17 cellular contexts compared by ENCODE assay signal in the genomic region with DNA sequence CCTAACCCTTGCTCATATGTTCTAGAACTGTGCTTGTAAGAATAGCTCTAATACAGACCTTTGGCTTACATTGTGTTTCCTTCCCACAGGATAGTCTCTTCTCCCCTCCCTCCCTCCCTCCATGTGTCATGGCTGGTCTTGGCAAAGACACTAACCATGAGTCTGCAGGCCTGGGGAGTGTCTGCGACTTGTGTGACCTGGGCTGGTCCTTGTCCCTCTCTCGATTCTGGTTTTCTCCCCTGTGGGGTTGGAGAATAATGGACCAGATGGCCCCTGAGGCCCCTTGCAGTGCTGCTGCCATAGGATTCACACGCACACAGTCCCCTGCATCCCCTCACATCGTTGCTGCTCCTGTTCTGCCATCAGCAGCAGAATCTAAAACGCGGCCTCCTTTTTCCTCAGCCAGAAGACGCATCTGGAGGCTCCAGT. TPM values are rescaled to one million over a fixed set of nuclear protein-coding genes. Genes with fewer than 3 reads are reported as not detected.
DNase-seq lines count a peak whose midpoint lies in the region; ATAC-seq and TF ChIP-seq lines count a peak whose summit lies in the region.
"Had no signal": no experiment of that assay in that cellular context is flagged by ENCODE, and none has a peak within 500 bp of the region (broad histone marks: within the 10 kb centered on the region; RNA-seq: fewer than 3 reads in every experiment).

No MANE protein-coding gene starts in this region.

- H3K79me1 ChIP-seq in H9 (ENCODE audit: insufficient read depth, low read depth, low read length, poor library complexity, severe bottlenecking): no peaks in the 10 kb centered on the region

- no peak overlapping the region for H3K23ac ChIP-seq in H9 (ENCODE audit: insufficient read length, low read depth, low read length)

- peaks cover 11 to 26% (median 21%) of the 10 kb centered on the region in 3 experiments; a peak in 6 of 7 replicates for H3K36me3 Mint-ChIP-seq in H9 (ENCODE audit: insufficient read depth in 1 of 3, low read depth in 3 of 3)

- no peak overlapping the region for H3K4me3 Mint-ChIP-seq in H9
- H3K4me3 Mint-ChIP-seq: immature natural killer cell had no signal

- H3K9me3 ChIP-seq in H9 (ENCODE audit: control insufficient read depth, low read depth, low read length): no peaks in the 10 kb centered on the region
- H3K9me3 ChIP-seq: esophagus squamous epithelium had no signal

- no peak overlapping the region for H3K18ac ChIP-seq in H9 (ENCODE audit: insufficient read length, low read depth, low read length)

- H4K20me1 ChIP-seq in H9 (ENCODE audit: control insufficient read depth, insufficient read depth, insufficient read length): no peaks in the 10 kb centered on the region

- peak; percentile 35 for DNase-seq in AG10803 (ENCODE audit: low read depth)
- DNase-seq in H9: no peak
- DNase-seq in myocyte (ENCODE audit: low read depth): peak; percentile 53
- DNase-seq in GM10248 (ENCODE audit: extremely low spot score): no peak
- DNase-seq: activated naive CD4-positive, alpha-beta T cell treated with anti-CD3 and anti-CD28 coated beads, Interleukin-2, amount 50 U/mL, for 16 hours; esophagus squamous epithelium; immature natural killer cell; Karpas-422; NCI-H1436; NCI-H345; nucleus accumbens had no signal

- no peak overlapping the region for H2BK12ac ChIP-seq in H9 (ENCODE audit: insufficient read length, low read depth, low read length)

- H3K79me2 ChIP-seq in H9 (ENCODE audit: insufficient read depth, low read length): no peaks in the 10 kb centered on the region

- H2AFZ ChIP-seq in H9 (ENCODE audit: low read length): no peak overlapping the region

- H3K14ac ChIP-seq in H9 (ENCODE audit: insufficient read depth, low read length): no peak overlapping the region

- no peak overlapping the region for H3K27ac ChIP-seq in H9 (ENCODE audit: insufficient read length, low read depth, low read length)
- H3K27ac ChIP-seq: C4-2B had no signal

- no peak overlapping the region for H3K4me2 ChIP-seq in H9 (ENCODE audit: insufficient read depth, insufficient read length, low read length)

- H3K27ac Mint-ChIP-seq in H9: peak overlapping the region in 2 of 3 experiments; percentile 36 to 73; a peak in 2 of 7 replicates

- H3K4me3 ChIP-seq in AG10803 (ENCODE audit: low read length): no peak overlapping the region
- H3K4me3 ChIP-seq: esophagus squamous epithelium, skin epidermis had no signal

- H3K27me3 Mint-ChIP-seq in H9 (ENCODE audit: low read depth): no peaks in the 10 kb centered on the region; the same call in 1 of the 2 replicates

- no peak overlapping the region for H2BK5ac ChIP-seq in H9 (ENCODE audit: insufficient read length, low read length)

- TF ChIP-seq CTCF in AG10803 (conservative IDR thresholded peaks at IDR 0.05; ENCODE audit: low read length) (no peak), H9 (conservative IDR thresholded peaks at IDR 0.05) (no peak), GM10248 (IDR thresholded peaks at IDR 0.05; ENCODE audit: control extremely low read depth, extremely low read depth, low read depth, missing control alignments) (no peak)

- peaks cover 12 to 19% of the 10 kb centered on the region in 2 experiments for H3K4me1 Mint-ChIP-seq in H9

- H4K8ac ChIP-seq in H9 (replicated peaks; ENCODE audit: insufficient read length, low read depth, low read length): no peak overlapping the region

- no peaks in the 10 kb centered on the region for H3K4me1 ChIP-seq in H9 (ENCODE audit: insufficient read depth, low read length)

- H2BK20ac ChIP-seq in H9 (ENCODE audit: low read depth, low read length, poor library complexity, severe bottlenecking): no peak overlapping the region

- CTCF ChIA-PET in GM10248 (lab: Yijun Ruan, JAX): interaction anchor here (1.9 to 4.1 kb wide), 2 partner anchors 21 to 64 kb away, joined by 4 to 17 read pairs; no protein-coding TSS in a partner anchor

- H2BK120ac ChIP-seq in H9 (ENCODE audit: low read depth, low read length, poor library complexity, severe bottlenecking): no peak overlapping the region

- peak; percentile 6 for ATAC-seq in esophagus mucosa
- ATAC-seq in GM21717 (IDR thresholded peaks at IDR 0.05; ENCODE audit: unreplicated experiment): no peak
- no peak for ATAC-seq in HG02759 (IDR thresholded peaks at IDR 0.05; ENCODE audit: unreplicated experiment)
- ATAC-seq in GM19328 (IDR thresholded peaks at IDR 0.05; ENCODE audit: unreplicated experiment): no peak

- no peaks in the 10 kb centered on the region for H3K9me3 Mint-ChIP-seq in H9
- H3K9me3 Mint-ChIP-seq: immature natural killer cell had no signal

- no peak overlapping the region for H4K91ac ChIP-seq in H9 (ENCODE audit: insufficient read length, low read depth, low read length)

- no peaks in the 10 kb centered on the region for H3K23me2 ChIP-seq in H9 (ENCODE audit: insufficient read length, low read depth, low read length, poor library complexity, severe bottlenecking)

- H3K27me3 ChIP-seq in H9 (ENCODE audit: insufficient read depth, low read length): no peaks in the 10 kb centered on the region
- H3K27me3 ChIP-seq: esophagus squamous epithelium had no signal

- no peak overlapping the region for H2AK5ac ChIP-seq in H9 (ENCODE audit: insufficient read length, low read length)

- H2BK15ac ChIP-seq in H9 (ENCODE audit: low read depth, low read length): no peak overlapping the region

- WGBS in H9 (ENCODE audit: extremely low coverage, insufficient read length, low lambda C conversion rate): no CpG with 5 or more reads among the region's 7 CpGs

- H4K5ac ChIP-seq in H9 (ENCODE audit: insufficient read length, low read depth, low read length): no peak overlapping the region

- POLR2A ChIA-PET in GM10248 (lab: Yijun Ruan, JAX): no interaction called here

- no peak overlapping the region for H3K4ac ChIP-seq in H9 (ENCODE audit: low read depth, low read length)

- H3T11ph ChIP-seq in H9 (ENCODE audit: low read length): no peak overlapping the region

- H3K56ac ChIP-seq in H9 (ENCODE audit: insufficient read length, low read depth, low read length): no peak overlapping the region

- H3K9ac ChIP-seq in H9 (ENCODE audit: extremely low read depth, insufficient read length, low read length): no peak overlapping the region

RNA-seq across cellular contexts. Expression of gene DEGS2, which starts 30.3 kb away (rescaled TPM):
- 0.59 and 0.72 TPM in 2 replicates for total RNA-seq in H9 (2021)
- total RNA-seq in esophagus mucosa: 51.5 TPM
- 0.11 and 0.16 TPM in 2 replicates for total RNA-seq in myocyte
- 0.23 TPM for polyA plus RNA-seq in myocyte (2012)

Comparison
In these comparisons a context has a peak if more than half of its experiments do, and no peak if none do; other contexts are left out.
1. DNase-seq: peak in AG10803 (single experiment) and myocyte (single experiment); none in H9 (single experiment) and GM10248 (single experiment).
2. RNA of gene DEGS2, which starts 30.3 kb away (total RNA-seq): 51.5 TPM in esophagus mucosa (single experiment); 0.59 to 0.72 TPM in H9 and 0.11 to 0.16 TPM in myocyte; every median in the first group is over 10 times any median in the second.